In the genomic region with DNA sequence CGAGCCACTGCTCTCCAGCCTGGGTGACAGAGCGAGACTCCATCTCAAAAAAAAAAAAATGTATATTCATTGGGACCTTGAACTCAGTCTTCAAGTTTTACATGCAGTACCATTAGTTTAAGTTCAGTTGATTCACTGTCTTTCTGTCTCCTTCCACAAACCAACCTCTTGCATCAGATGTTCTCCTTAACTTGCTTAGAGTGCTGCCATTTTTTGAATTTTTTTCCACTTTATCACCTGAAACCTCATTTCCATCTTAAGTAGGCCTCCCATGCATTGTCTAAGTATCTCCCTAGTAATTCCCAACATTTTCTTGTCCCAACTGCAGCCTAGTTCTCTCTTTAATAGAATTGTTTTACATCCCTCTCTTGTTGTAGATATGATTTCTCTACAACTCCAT, we compare ENCODE assay signal across 4 cellular contexts. TPM values are rescaled to one million over a fixed set of nuclear protein-coding genes. Genes with fewer than 3 reads are reported as not detected.
"Had no signal": no experiment of that assay in that cellular context is flagged by ENCODE, and none has a peak within 500 bp of the region (broad histone marks: within the 10 kb centered on the region; RNA-seq: fewer than 3 reads in every experiment).

No MANE protein-coding gene starts in this region.

RNA-seq across cellular contexts. Expression of a gene that starts 8.6 kb away (rescaled TPM):
- total RNA-seq: LHCN-M2, M059J, MCF 10A, NCI-H460 had no signal

RNA-seq across cellular contexts. Expression of a gene that starts 58.7 kb away (rescaled TPM):
- total RNA-seq: LHCN-M2, M059J, MCF 10A, NCI-H460 had no signal
